1 cellular context compared by ENCODE assay signal in the genomic region with DNA sequence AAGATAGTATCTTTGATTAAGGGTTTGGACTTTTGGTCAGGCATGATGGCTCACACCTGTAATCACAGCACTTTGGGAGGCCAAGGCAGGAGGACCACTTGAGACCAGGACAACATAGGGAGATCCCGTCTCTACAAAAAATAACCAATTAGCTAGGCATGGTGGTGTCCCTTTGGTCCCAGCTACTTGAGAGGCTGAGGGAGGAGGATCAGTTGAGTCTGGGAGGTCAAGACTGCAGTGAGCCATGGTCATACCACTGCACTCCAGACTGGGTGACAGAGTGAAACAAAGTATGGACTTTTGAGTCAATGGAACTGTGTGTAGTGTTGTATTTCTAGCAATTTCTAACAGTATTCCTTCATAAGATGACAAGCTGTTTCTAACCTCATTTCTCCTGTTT.
TF ChIP-seq lines count a peak whose summit lies in the region.

No MANE protein-coding gene starts in this region.

TF ChIP-seq in K562, 482 proteins besides CTCF, POLR2A, EP300 and RAD21:
- TF ChIP-seq HNRNPLL (IDR thresholded peaks at IDR 0.05; ENCODE audit: low read depth, low read length, poor library complexity, severe bottlenecking) (no peak), ZNF121 (CRISPR knock-in tag; conservative IDR thresholded peaks at IDR 0.05) (0 out of 2 replicates have a peak, but pooled peaks have one; percentile 30), SUPT5H (IDR thresholded peaks at IDR 0.05) (peak; percentile 37; the same call in 1 of the 2 replicates)
